Comparison of ENCODE assay signal across 9 cellular contexts in genomic region chr21:41316641-41317392, GRCh38. TPM values are rescaled to one million over a fixed set of nuclear protein-coding genes. Genes with fewer than 3 reads are reported as not detected.
DNase-seq lines count a peak whose midpoint lies in the region; ATAC-seq, FAIRE-seq and TF ChIP-seq lines count a peak whose summit lies in the region.
"Had no signal": no experiment of that assay in that cellular context is flagged by ENCODE, and none has a peak within 500 bp of the region (broad histone marks: within the 10 kb centered on the region; RNA-seq: fewer than 3 reads in every experiment).

FAM3B (plus strand) TSS chr21:41316801; CDS start chr21:41316880, 79 bp downstream.

- intact Hi-C loops in K562 (cut with micrococcal nuclease) (no loop called here), transverse colon (cut with DNase I; ENCODE audit: low total_unique reads) (no loop called here)

- H3K27ac Mint-ChIP-seq in activated T-cell treated with anti-CD3 and anti-CD28 coated beads, Interleukin-2, amount 50 U/mL, for 72 hours: no peak within 1 kb of the TSS

- H3K36me3 ChIP-seq in K562 (ENCODE audit: control insufficient read depth, insufficient read depth, low read length) (no peaks in the 10 kb centered on the region), lung (ENCODE audit: control insufficient read depth in 2 of 2, insufficient read depth in 2 of 2, low read length in 2 of 2) (no peaks in the 10 kb centered on the region), transverse colon (no peaks in the 10 kb centered on the region)

- DNase-seq in activated T-cell treated with anti-CD3 and anti-CD28 coated beads, Interleukin-2, amount 50 U/mL, for 72 hours: no peak
- no peak for DNase-seq in activated T-cell treated with anti-CD3 and anti-CD28 coated beads, Interleukin-2, amount 50 U/mL, for 48 hours
- DNase-seq in K562 (ENCODE audit: extremely low read depth in 1 of 4, low spot score in 3 of 4) (no peak), lung (ENCODE audit: low spot score) (peak; percentile 34), transverse colon (peak; percentile 47), NAMALWA (ENCODE audit: low spot score) (no peak), erythroblast (lab: John Stamatoyannopoulos, UW) (no peak)

- peak within 1 kb of the TSS; percentile 4 to 29 for H3K4me3 Mint-ChIP-seq in activated T-cell treated with anti-CD3 and anti-CD28 coated beads, Interleukin-2, amount 50 U/mL, for 72 hours

- H2AFZ ChIP-seq in K562 (ENCODE audit: low read depth, low read length): no peak within 1 kb of the TSS

- H3K27me3 ChIP-seq in K562 (ENCODE audit: control insufficient read depth in 2 of 2, insufficient read depth in 2 of 2, low read length in 2 of 2) (peaks cover 14 to 47% of the 10 kb centered on the region in 2 experiments; a peak in 3 of 5 replicates), lung (ENCODE audit: control insufficient read depth, insufficient read depth) (no peaks in the 10 kb centered on the region), transverse colon (peaks cover 43% of the 10 kb centered on the region)

- no peaks in the 10 kb centered on the region for H3K9me1 ChIP-seq in K562 (ENCODE audit: control insufficient read depth, insufficient read depth, low read length)

- in situ Hi-C loops in K562 (cut with MboI): no loop called here
- in situ Hi-C loops in transverse colon (cut with MboI; ENCODE audit: low pct_ligation_motif_present in 1 of 4, low pct_unique_long_range_greater_than_20kb in 1 of 4, low sequenced_read_pairs in 3 of 4): no loop called here

- no peak for FAIRE-seq in K562 (lab: Jason Lieb, UNC)

- no peak within 1 kb of the TSS for H3K4me3 ChIP-seq in K562
- H3K4me3 ChIP-seq in lung: peak within 1 kb of the TSS; percentile 41
- peak within 1 kb of the TSS in 3 of 4 donors; percentile 17 to 40 (median 21) for H3K4me3 ChIP-seq in transverse colon

- H3K27me3 Mint-ChIP-seq in activated T-cell treated with anti-CD3 and anti-CD28 coated beads, Interleukin-2, amount 50 U/mL, for 72 hours (ENCODE audit: low read depth): peaks cover 26% of the 10 kb centered on the region

- peaks cover 0 to 2% of the 10 kb centered on the region in 2 donors for H3K36me3 Mint-ChIP-seq in activated T-cell treated with anti-CD3 and anti-CD28 coated beads, Interleukin-2, amount 50 U/mL, for 72 hours (ENCODE audit: insufficient read depth in 2 of 2)

- TF ChIP-seq CTCF in K562 (IDR thresholded peaks at IDR 0.05 in 2 of 3, conservative IDR thresholded peaks at IDR 0.05 in 1 of 3; ENCODE audit: insufficient read depth in 2 of 3, low read depth in 1 of 3, low read length in 3 of 3) (no peak), lung (IDR thresholded peaks at IDR 0.05; ENCODE audit: control extremely low read depth, extremely low read depth) (no peak), transverse colon (IDR thresholded peaks at IDR 0.05) (no peak)

- TF ChIP-seq POLR2A in K562 (conservative IDR thresholded peaks at IDR 0.05) (no peak), transverse colon (IDR thresholded peaks at IDR 0.05) (no peak), erythroblast (IDR thresholded peaks at IDR 0.05; ENCODE audit: low read length) (no peak)

- ATAC-seq in activated T-cell treated with anti-CD3 and anti-CD28 coated beads, Interleukin-2, amount 50 U/mL, for 72 hours (replicated peaks in 1 of 2): no peak
- no peak for ATAC-seq in K562
- ATAC-seq in lung (ENCODE audit: insufficient read depth, low FRiP score): peak; percentile 70
- no peak for ATAC-seq in GM21381 (IDR thresholded peaks at IDR 0.05; ENCODE audit: unreplicated experiment)

- POLR2A ChIA-PET in K562 (lab: Yijun Ruan, JAX): no interaction called here

- H3K9ac ChIP-seq in K562 (ENCODE audit: insufficient read depth in 1 of 2, low read depth in 2 of 2, low read length in 2 of 2): no peak within 1 kb of the TSS

- H3K9me3 ChIP-seq in K562 (replicated peaks; ENCODE audit: control insufficient read depth, insufficient read depth, low read depth, low read length) (no peaks in the 10 kb centered on the region), lung (ENCODE audit: control insufficient read depth in 2 of 2, insufficient read depth in 1 of 2, low read length in 1 of 2) (peaks cover 0 to 3% of the 10 kb centered on the region in 2 donors), transverse colon (no peaks in the 10 kb centered on the region)

- H3K79me2 ChIP-seq in K562 (ENCODE audit: control insufficient read depth, insufficient read depth, low read length): no peaks in the 10 kb centered on the region

- peaks cover 16% of the 10 kb centered on the region for H3K4me1 Mint-ChIP-seq in activated T-cell treated with anti-CD3 and anti-CD28 coated beads, Interleukin-2, amount 50 U/mL, for 72 hours (ENCODE audit: low read depth)

- no peak within 1 kb of the TSS for H3K27ac ChIP-seq in K562 (ENCODE audit: extremely low read depth, low read depth, low read length)
- H3K27ac ChIP-seq in lung (ENCODE audit: low read depth in 1 of 2, low read length in 1 of 2): no peak within 1 kb of the TSS
- H3K27ac ChIP-seq in transverse colon: no peak within 1 kb of the TSS

- H3K9me3 Mint-ChIP-seq in activated T-cell treated with anti-CD3 and anti-CD28 coated beads, Interleukin-2, amount 50 U/mL, for 72 hours: no peaks in the 10 kb centered on the region

- TF ChIP-seq RAD21 in K562 (CRISPR knock-in tag; conservative IDR thresholded peaks at IDR 0.05 in 1 of 2, IDR thresholded peaks at IDR 0.05 in 1 of 2): no peak

- no peak for TF ChIP-seq EP300 in K562 (IDR thresholded peaks at IDR 0.05; ENCODE audit: low read length)
- TF ChIP-seq EP300 in transverse colon (IDR thresholded peaks at IDR 0.05; ENCODE audit: low read depth): no peak

- BruUV-seq in K562 (replicated peaks; lab: Mats Ljungman, UMichigan): no TSS peak

- H4K20me1 ChIP-seq in K562 (replicated peaks; ENCODE audit: control insufficient read depth, insufficient read depth, low read length): 0 out of 2 replicates have a peak, but pooled peaks cover 5% of the 10 kb centered on the region

- WGBS in K562 (ENCODE audit: insufficient coverage, low coverage, missing lambda C conversion rate): 2% methylated on average over 36 of the region's 57 CpGs
- WGBS in lung, 2 donors: 5% methylated on average over 49 to 57 of the region's 57 CpGs
- WGBS in transverse colon (ENCODE audit: low coverage in 1 of 2), 2 donors: 25% methylated on average over 32 of the region's 57 CpGs; no CpG with 5 or more reads in 1 of the 2 donors

- H3K4me1 ChIP-seq in K562 (replicated peaks in 1 of 2; ENCODE audit: control insufficient read depth in 2 of 2, insufficient read depth in 2 of 2, low read length in 2 of 2) (peaks cover 0 to 5% of the 10 kb centered on the region in 2 experiments; a peak in 1 of 5 replicates), lung (ENCODE audit: control insufficient read depth in 2 of 2, insufficient read depth in 2 of 2, low read length in 2 of 2) (peaks cover 0 to 7% of the 10 kb centered on the region in 2 donors), transverse colon (peaks cover 0 to 16% (median 14%) of the 10 kb centered on the region in 4 donors)

- CTCF ChIA-PET in K562 (lab: Yijun Ruan, JAX; ENCODE audit: low intra/inter-chr PET ratio): no interaction called here

- no peak within 1 kb of the TSS for H3K4me2 ChIP-seq in K562 (ENCODE audit: insufficient read depth, low read length)

TF ChIP-seq in K562, 482 proteins besides CTCF, POLR2A, EP300 and RAD21:
- TF ChIP-seq ERF (CRISPR knock-in tag; IDR thresholded peaks at IDR 0.05): no peak
- TF ChIP-seq PCBP1 (IDR thresholded peaks at IDR 0.05; ENCODE audit: low read depth, low read length, poor library complexity, severe bottlenecking): peak; percentile 35
- no peak for TF ChIP-seq CBX2 (IDR thresholded peaks at IDR 0.05; ENCODE audit: insufficient read depth, low read length, poor library complexity, severe bottlenecking)
TF ChIP-seq in K562: peak in this region for 1.

RNA-seq across cellular contexts. Expression of gene FAM3B, which starts in this region (rescaled TPM):
- not detected for total RNA-seq in activated T-cell treated with anti-CD3 and anti-CD28 coated beads, Interleukin-2, amount 50 U/mL, for 72 hours
- total RNA-seq in K562 (2011; cell fraction: chromatin; rRNA removed; ENCODE audit: low replicate concordance): not detected in 2 replicates
- total RNA-seq in K562 (2011; cell fraction: nucleolus; rRNA removed): not detected in 2 replicates
- not detected in 2 replicates for total RNA-seq in K562 (2011; cell fraction: nucleoplasm; rRNA removed)
- total RNA-seq in K562 (2014; rRNA removed) (not detected in 2 replicates), K562 (2014; rRNA removed; fragmentation: Illumina TruSeq; extraction: Trizol) (not detected in 2 replicates), K562 (2015; rRNA removed; fragmentation: Illumina TruSeq; extraction: Trizol) (0.18 and 0.19 TPM in 2 replicates), K562 (2021) (not detected in 2 replicates), lung (10 to 100 TPM in 1 of 2 donors, 1 to 10 TPM in 1; 6.7 to 18.1 TPM), transverse colon (1 to 10 TPM in 2 of 4 donors, not detected in 2; 2.4 to 5.7 TPM)
- polyA plus RNA-seq in K562 (2011; rRNA removed) (not detected in 2 replicates), K562 (2014; fragmentation: Illumina TruSeq; extraction: Trizol) (not detected in 2 replicates), K562 (2014; fragmentation: Nextera tagmentation; extraction: Ambion mirVana) (under 1 TPM; 0.07 to 0.17 TPM), K562 (2014; rRNA removed) (0.04 and 0.24 TPM in 2 replicates), lung (10 to 100 TPM in 1 of 2 donors, 1 to 10 TPM in 1; 4.5 to 11.3 TPM)
- polyA plus RNA-seq in K562 (2011; cell fraction: cytosol; rRNA removed): not detected in 2 replicates
- polyA plus RNA-seq in K562 (2011; cell fraction: nucleus; rRNA removed): not detected in 2 replicates
- polyA plus RNA-seq in K562 (2012): 0.20 and 0.28 TPM in 2 replicates
- polyA minus RNA-seq in K562 (2011; rRNA and poly(A)+ RNA removed): not detected in 2 replicates
- polyA minus RNA-seq in K562 (2011; cell fraction: cytosol; rRNA and poly(A)+ RNA removed): not detected in 2 replicates
- polyA minus RNA-seq in K562 (2011; cell fraction: nucleus; rRNA and poly(A)+ RNA removed): not detected in 2 replicates
- total RNA-seq: NCI-H460 had no signal

Comparison
In these comparisons a context has a peak if more than half of its experiments do, and no peak if none do; other contexts are left out.
1. RNA of gene FAM3B (polyA plus RNA-seq): 4.5 to 11.3 TPM in lung; 0.04 to 0.28 TPM in K562; every median in the first group is over 4 times any median in the second.
2. DNase-seq: peak in lung (single experiment) and transverse colon (single experiment); none in activated T-cell treated with anti-CD3 and anti-CD28 coated beads, Interleukin-2, amount 50 U/mL, for 72 hours (0 of 2), activated T-cell treated with anti-CD3 and anti-CD28 coated beads, Interleukin-2, amount 50 U/mL, for 48 hours (0 of 2), K562 (0 of 4), NAMALWA (single experiment) and erythroblast (0 of 2).